2 cellular contexts compared by ENCODE assay signal in genomic region chr10:31358688-31359330, GRCh38.
TF ChIP-seq lines count a peak whose summit lies in the region.

No MANE protein-coding gene starts in this region.

TF ChIP-seq in liver, 16 proteins besides CTCF, POLR2A, EP300 and RAD21 (continued from another document):
- no peak for TF ChIP-seq GABPA (IDR thresholded peaks at IDR 0.05 in 1 of 2, conservative IDR thresholded peaks at IDR 0.05 in 1 of 2)
- no peak for TF ChIP-seq NR2F2 (IDR thresholded peaks at IDR 0.05)

TF ChIP-seq in HepG2, 621 proteins besides CTCF, POLR2A, EP300 and RAD21:
- TF ChIP-seq, protein P1, sequence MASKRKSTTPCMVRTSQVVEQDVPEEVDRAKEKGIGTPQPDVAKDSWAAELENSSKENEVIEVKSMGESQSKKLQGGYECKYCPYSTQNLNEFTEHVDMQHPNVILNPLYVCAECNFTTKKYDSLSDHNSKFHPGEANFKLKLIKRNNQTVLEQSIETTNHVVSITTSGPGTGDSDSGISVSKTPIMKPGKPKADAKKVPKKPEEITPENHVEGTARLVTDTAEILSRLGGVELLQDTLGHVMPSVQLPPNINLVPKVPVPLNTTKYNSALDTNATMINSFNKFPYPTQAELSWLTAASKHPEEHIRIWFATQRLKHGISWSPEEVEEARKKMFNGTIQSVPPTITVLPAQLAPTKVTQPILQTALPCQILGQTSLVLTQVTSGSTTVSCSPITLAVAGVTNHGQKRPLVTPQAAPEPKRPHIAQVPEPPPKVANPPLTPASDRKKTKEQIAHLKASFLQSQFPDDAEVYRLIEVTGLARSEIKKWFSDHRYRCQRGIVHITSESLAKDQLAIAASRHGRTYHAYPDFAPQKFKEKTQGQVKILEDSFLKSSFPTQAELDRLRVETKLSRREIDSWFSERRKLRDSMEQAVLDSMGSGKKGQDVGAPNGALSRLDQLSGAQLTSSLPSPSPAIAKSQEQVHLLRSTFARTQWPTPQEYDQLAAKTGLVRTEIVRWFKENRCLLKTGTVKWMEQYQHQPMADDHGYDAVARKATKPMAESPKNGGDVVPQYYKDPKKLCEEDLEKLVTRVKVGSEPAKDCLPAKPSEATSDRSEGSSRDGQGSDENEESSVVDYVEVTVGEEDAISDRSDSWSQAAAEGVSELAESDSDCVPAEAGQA (IDR thresholded peaks at IDR 0.05; ENCODE audit: low read depth): no peak
- TF ChIP-seq, protein P1 (CRISPR knock-in tag; IDR thresholded peaks at IDR 0.05; ENCODE audit: borderline replicate concordance): no peak
